In genomic region chr14:75002392-75003249, GRCh38 we compare ENCODE assay signal across 8 cellular contexts. TPM values are rescaled to one million over a fixed set of nuclear protein-coding genes. Genes with fewer than 3 reads are reported as not detected.
DNase-seq lines count a peak whose midpoint lies in the region; ATAC-seq and TF ChIP-seq lines count a peak whose summit lies in the region.

EIF2B2 (plus strand) TSS chr14:75002921; CDS start chr14:75002991, 70 bp downstream.

- H3K4me2 ChIP-seq in SK-N-SH = peak within 1 kb of the TSS; percentile 93

- TF ChIP-seq POLR2A in suprapubic skin (IDR thresholded peaks at IDR 0.05) = peak in 1 of 2 donors; percentile 12

- no peaks in the 10 kb centered on the region for H4K20me1 ChIP-seq in SK-N-SH (ENCODE audit: insufficient read depth)

- H3K27me3 ChIP-seq in SK-N-SH (ENCODE audit: insufficient read depth) (no peaks in the 10 kb centered on the region), suprapubic skin (no peaks in the 10 kb centered on the region)

- H3F3A ChIP-seq in SK-N-SH (replicated peaks; ENCODE audit: insufficient read depth) = peaks cover 11% of the 10 kb centered on the region

- CTCF ChIA-PET in SK-N-SH (lab: Yijun Ruan, JAX) = interaction anchor here (0.9 to 5.6 kb wide), 11 partner anchors 10 to 500 kb away, joined by 3 to 44 read pairs (median 5); partner anchors contain the start of gene PGF

- H3K4me3 ChIP-seq in SK-N-SH (ENCODE audit: low read depth in 2 of 2, low read length in 1 of 2) (peak within 1 kb of the TSS; percentile 86 to 96), suprapubic skin (peak within 1 kb of the TSS; percentile 87)

- H3K27ac ChIP-seq in SK-N-SH (ENCODE audit: low read depth in 2 of 2, low read length in 1 of 2) (peak within 1 kb of the TSS; percentile 70 to 91), suprapubic skin (peak within 1 kb of the TSS; percentile 82)

- no peaks in the 10 kb centered on the region for H3K9me2 ChIP-seq in SK-N-SH

- no peak; a peak in 1 of 4 replicates for TF ChIP-seq EP300 in SK-N-SH (IDR thresholded peaks at IDR 0.05; ENCODE audit: borderline replicate concordance in 1 of 2, low read depth in 1 of 2, low read length in 1 of 2)
- no peak for TF ChIP-seq EP300 in suprapubic skin (IDR thresholded peaks at IDR 0.05)

- WGBS in SK-N-SH (ENCODE audit: low lambda C conversion rate) = 5% methylated on average over 30 of the region's 66 CpGs
- 2% methylated on average over 13 of the region's 66 CpGs for WGBS in suprapubic skin

- TF ChIP-seq RAD21 in SK-N-SH (IDR thresholded peaks at IDR 0.05; ENCODE audit: low read length) = peak; percentile 39

- POLR2A ChIA-PET in SK-N-SH (lab: Yijun Ruan, JAX) = interaction anchor here (0.6 to 1.0 kb wide), 2 partner anchors 31 to 68 kb away, joined by 3 read pairs; no protein-coding TSS in a partner anchor

- peak; percentile 96 for ATAC-seq in HG02571 (IDR thresholded peaks at IDR 0.05; ENCODE audit: unreplicated experiment)

- H3K9me3 ChIP-seq in SK-N-SH (no peaks in the 10 kb centered on the region), suprapubic skin (no peaks in the 10 kb centered on the region)

- TF ChIP-seq CTCF in SK-N-SH (IDR thresholded peaks at IDR 0.05) (no peak), suprapubic skin (IDR thresholded peaks at IDR 0.05) (peak in 1 of 2 donors; percentile 14)

- peak within 1 kb of the TSS; percentile 88 for H2AFZ ChIP-seq in SK-N-SH (ENCODE audit: low read depth)

- peaks cover 7 to 18% of the 10 kb centered on the region in 2 experiments; a peak in 3 of 4 replicates for H3K4me1 ChIP-seq in SK-N-SH (ENCODE audit: control insufficient read depth in 1 of 2, insufficient read depth in 2 of 2, low read depth in 1 of 2, low read length in 1 of 2)
- peaks cover 35% of the 10 kb centered on the region for H3K4me1 ChIP-seq in suprapubic skin

- DNase-seq in GM04504 (ENCODE audit: low read depth) (peak; percentile 91), NCI-H1048 (lab: John Stamatoyannopoulos, UW) (peak; percentile 94), SK-N-SH (peak; percentile 97), germinal center (ENCODE audit: low spot score) (peak; percentile 97), nucleus accumbens (lab: John Stamatoyannopoulos, UW) (peak; percentile 78 to 99 (median 96)), suprapubic skin (ENCODE audit: low spot score in 2 of 2) (peak; percentile 99)
- DNase-seq in activated naive CD4-positive, alpha-beta T cell treated with anti-CD3 and anti-CD28 coated beads, Interleukin-2, amount 50 U/mL, for 16 hours = peak; percentile 99

- H3K36me3 ChIP-seq in SK-N-SH (replicated peaks in 1 of 2; ENCODE audit: control insufficient read depth in 1 of 2, insufficient read depth in 2 of 2, low read length in 1 of 2) (peaks cover 28 to 30% of the 10 kb centered on the region in 2 experiments), suprapubic skin (peaks cover 25% of the 10 kb centered on the region)

- peak within 1 kb of the TSS; percentile 77 for H3K9ac ChIP-seq in SK-N-SH

- H3K79me2 ChIP-seq in SK-N-SH (ENCODE audit: insufficient read depth) = peaks cover 32% of the 10 kb centered on the region

TF ChIP-seq in SK-N-SH, 30 proteins besides CTCF, POLR2A, EP300 and RAD21:
- peak; percentile 73; the same call in 1 of the 2 replicates for TF ChIP-seq MAX (IDR thresholded peaks at IDR 0.05; ENCODE audit: low read depth)
- no peak for TF ChIP-seq NRF1 (IDR thresholded peaks at IDR 0.05; ENCODE audit: low read depth, low read length)
- TF ChIP-seq EZH2phosphoT487 (IDR thresholded peaks at IDR 0.05; ENCODE audit: borderline replicate concordance, low read depth) = no peak
- TF ChIP-seq NFIC (IDR thresholded peaks at IDR 0.05; ENCODE audit: borderline replicate concordance) = no peak
- peak; percentile 63; the same call in 1 of the 2 replicates for TF ChIP-seq TAF1 (IDR thresholded peaks at IDR 0.05; ENCODE audit: borderline replicate concordance, low read depth, low read length)
- TF ChIP-seq POLR2AphosphoS5 (IDR thresholded peaks at IDR 0.05; ENCODE audit: low read depth, low read length) = peak; percentile 82
- TF ChIP-seq PBX3 (IDR thresholded peaks at IDR 0.05) = peak; percentile 89
- peak; percentile 98 for TF ChIP-seq GABPA (IDR thresholded peaks at IDR 0.05; ENCODE audit: low read depth)
- TF ChIP-seq MXI1 (IDR thresholded peaks at IDR 0.05; ENCODE audit: low read depth, low read length) = peak; percentile 77
- TF ChIP-seq USF2 (IDR thresholded peaks at IDR 0.05; ENCODE audit: borderline replicate concordance, low read depth, low read length) = no peak
- peak; percentile 46; the same call in 1 of the 2 replicates for TF ChIP-seq ELF1 (IDR thresholded peaks at IDR 0.05)
- no peak for TF ChIP-seq JUND (IDR thresholded peaks at IDR 0.05)
- peak; percentile 50; the same call in 1 of the 2 replicates for TF ChIP-seq IRF3 (IDR thresholded peaks at IDR 0.05; ENCODE audit: low read depth, low read length)
- no peak for TF ChIP-seq FOSL2 (IDR thresholded peaks at IDR 0.05; ENCODE audit: borderline replicate concordance, low read depth)
- TF ChIP-seq TEAD4 (IDR thresholded peaks at IDR 0.05; ENCODE audit: borderline replicate concordance, insufficient read depth) = no peak
- no peak for TF ChIP-seq USF1 (IDR thresholded peaks at IDR 0.05; ENCODE audit: borderline replicate concordance, low read depth)
- peak; percentile 84 for TF ChIP-seq RFX5 (IDR thresholded peaks at IDR 0.05; ENCODE audit: low read length)
- peak; percentile 23; the same call in 1 of the 2 replicates for TF ChIP-seq SMC3 (IDR thresholded peaks at IDR 0.05; ENCODE audit: low read depth, low read length)
- TF ChIP-seq MEF2A (IDR thresholded peaks at IDR 0.05; ENCODE audit: borderline replicate concordance, low read depth) = no peak
- peak; percentile 65 for TF ChIP-seq CHD2 (IDR thresholded peaks at IDR 0.05; ENCODE audit: low read length, partially characterized antibody)
- peak; percentile 79; the same call in 1 of the 2 replicates for TF ChIP-seq SIN3A (IDR thresholded peaks at IDR 0.05; ENCODE audit: borderline replicate concordance, low read depth, low read length)

RNA-seq across cellular contexts. Expression of gene EIF2B2, which starts in this region (rescaled TPM):
- 111 and 125 TPM in 2 replicates for polyA plus RNA-seq in SK-N-SH (2012; rRNA removed)
- 96.3 and 101 TPM in 2 replicates for polyA plus RNA-seq in SK-N-SH (2012; cell fraction: cytosol; rRNA removed)
- polyA plus RNA-seq in SK-N-SH (2012; cell fraction: nucleus; rRNA removed) = 86.6 and 105 TPM in 2 replicates
- total RNA-seq in suprapubic skin = 10 to 100 TPM; 28.9 to 46.2 (median 33.8) TPM

Comparison
In these comparisons a context has a peak if more than half of its experiments do, and no peak if none do; other contexts are left out.
1. Peak in every context shown above with its lines: DNase-seq, ATAC-seq, H3K4me3 ChIP-seq and H3K27ac ChIP-seq.